Comparison of ENCODE assay signal across 18 cellular contexts in genomic region chr21:32813265-32813903, GRCh38. TPM values are rescaled to one million over a fixed set of nuclear protein-coding genes. Genes with fewer than 3 reads are reported as not detected.
DNase-seq lines count a peak whose midpoint lies in the region; ATAC-seq and TF ChIP-seq lines count a peak whose summit lies in the region.
"Had no signal": no experiment of that assay in that cellular context is flagged by ENCODE, and none has a peak within 500 bp of the region (broad histone marks: within the 10 kb centered on the region; RNA-seq: fewer than 3 reads in every experiment).

No MANE protein-coding gene starts in this region.

- peaks cover 4% of the 10 kb centered on the region for H3K27me3 Mint-ChIP-seq in nephron progenitor cell (ENCODE audit: low read depth, poor library complexity)
- H3K27me3 Mint-ChIP-seq in activated T-cell treated with anti-CD3 and anti-CD28 coated beads, Interleukin-2, amount 50 U/mL, for 4 hours (ENCODE audit: low read depth), result no peaks in the 10 kb centered on the region
- H3K27me3 Mint-ChIP-seq: dendritic cell treated with granulocyte-macrophage colony-stimulating factor and Interleukin-4, amounts not matched to agents 40 ng/mL and 50 ng/mL, for 4 days had no signal

- no peak overlapping the region for H3K9ac ChIP-seq in endocrine pancreas (ENCODE audit: control insufficient read depth, insufficient read depth, low read length)

- H3K36me3 ChIP-seq in endocrine pancreas (ENCODE audit: control insufficient read depth, insufficient read depth, low read length), result no peaks in the 10 kb centered on the region
- no peaks in the 10 kb centered on the region for H3K36me3 ChIP-seq in effector memory CD4-positive, alpha-beta T cell (ENCODE audit: control insufficient read depth, insufficient read depth, low read length)
- H3K36me3 ChIP-seq: heart right ventricle, Peyer's patch, right lobe of liver, suprapubic skin, WERI-Rb-1 had no signal

- H3K27ac Mint-ChIP-seq in nephron progenitor cell, result no peak overlapping the region
- H3K27ac Mint-ChIP-seq: dendritic cell treated with granulocyte-macrophage colony-stimulating factor and Interleukin-4, amounts not matched to agents 40 ng/mL and 50 ng/mL, for 4 days; naive B cell had no signal

- H3K4me3 Mint-ChIP-seq in nephron progenitor cell, result no peak overlapping the region
- no peak overlapping the region for H3K4me3 Mint-ChIP-seq in activated T-cell treated with anti-CD3 and anti-CD28 coated beads, Interleukin-2, amount 50 U/mL, for 4 hours
- H3K4me3 Mint-ChIP-seq: dendritic cell treated with granulocyte-macrophage colony-stimulating factor and Interleukin-4, amounts not matched to agents 40 ng/mL and 50 ng/mL, for 4 days; naive B cell had no signal

- H3K4me1 ChIP-seq in endocrine pancreas (ENCODE audit: control insufficient read depth, insufficient read depth, low read length), result no peaks in the 10 kb centered on the region
- H3K4me1 ChIP-seq in effector memory CD4-positive, alpha-beta T cell (ENCODE audit: control insufficient read depth, insufficient read depth, low read length, poor library complexity, severe bottlenecking), result no peaks in the 10 kb centered on the region
- H3K4me1 ChIP-seq: right lobe of liver, suprapubic skin had no signal

- in situ Hi-C loops in KBM-7 (cut with MboI; ENCODE audit: low pct_unique_long_range_greater_than_20kb, low sequenced_read_pairs), result no loop called here

- ATAC-seq in activated T-cell treated with anti-CD3 and anti-CD28 coated beads, Interleukin-2, amount 50 U/mL, for 4 hours, result no peak

- H3K4me1 Mint-ChIP-seq in nephron progenitor cell, result peaks cover 13% of the 10 kb centered on the region
- no peaks in the 10 kb centered on the region for H3K4me1 Mint-ChIP-seq in activated T-cell treated with anti-CD3 and anti-CD28 coated beads, Interleukin-2, amount 50 U/mL, for 4 hours (ENCODE audit: low read depth)

- no peaks in the 10 kb centered on the region for H3K36me3 Mint-ChIP-seq in nephron progenitor cell (ENCODE audit: low read depth)
- no peaks in the 10 kb centered on the region for H3K36me3 Mint-ChIP-seq in activated T-cell treated with anti-CD3 and anti-CD28 coated beads, Interleukin-2, amount 50 U/mL, for 4 hours (ENCODE audit: insufficient read depth)
- H3K36me3 Mint-ChIP-seq: naive B cell had no signal

- H3K4me3 ChIP-seq in GM12865 (ENCODE audit: low read depth, low read length) (no peak overlapping the region), endocrine pancreas (ENCODE audit: control insufficient read depth, insufficient read depth, low read length) (peak overlapping the region; percentile 58)
- no peak overlapping the region for H3K4me3 ChIP-seq in effector memory CD4-positive, alpha-beta T cell (ENCODE audit: insufficient read depth, low read depth, low read length, poor library complexity, severe bottlenecking)
- H3K4me3 ChIP-seq: heart right ventricle, Peyer's patch, right lobe of liver, suprapubic skin had no signal

- no peaks in the 10 kb centered on the region for H3K9me3 ChIP-seq in endocrine pancreas (ENCODE audit: control insufficient read depth, low read length)
- no peaks in the 10 kb centered on the region for H3K9me3 ChIP-seq in effector memory CD4-positive, alpha-beta T cell (ENCODE audit: control insufficient read depth, low read length)
- H3K9me3 ChIP-seq: Peyer's patch, right lobe of liver, suprapubic skin had no signal

- no peak overlapping the region for H3K27ac ChIP-seq in effector memory CD4-positive, alpha-beta T cell (ENCODE audit: insufficient read depth, low read length, poor library complexity, severe bottlenecking)
- H3K27ac ChIP-seq: heart right ventricle, Peyer's patch, right lobe of liver, suprapubic skin, WERI-Rb-1 had no signal

- H3K9me3 Mint-ChIP-seq in nephron progenitor cell, result peaks cover 5% of the 10 kb centered on the region
- H3K9me3 Mint-ChIP-seq in activated T-cell treated with anti-CD3 and anti-CD28 coated beads, Interleukin-2, amount 50 U/mL, for 4 hours, result peaks cover 6% of the 10 kb centered on the region
- H3K9me3 Mint-ChIP-seq: dendritic cell treated with granulocyte-macrophage colony-stimulating factor and Interleukin-4, amounts not matched to agents 40 ng/mL and 50 ng/mL, for 4 days had no signal

- peak; percentile 44 for DNase-seq in GM12865 (ENCODE audit: low read depth)
- DNase-seq in KBM-7, result peak; percentile 32
- peak; percentile 39 for DNase-seq in nephron progenitor cell
- DNase-seq in stimulated activated CD4-positive, alpha-beta T cell treated with anti-CD3 and anti-CD28 coated beads, Interleukin-2, amount 100 ng/mL, for 48 hours, result no peak
- DNase-seq in activated T-cell treated with anti-CD3 and anti-CD28 coated beads, Interleukin-2, amount 50 U/mL, for 4 hours, result no peak
- DNase-seq in effector memory CD4-positive, alpha-beta T cell, result no peak
- no peak for DNase-seq in putamen (ENCODE audit: low spot score)
- DNase-seq: activated gamma-delta T cell, heart right ventricle, naive B cell, NCI-H1930, NCI-H524 treated with DMSO at 0.1 percent for 48 hours, Peyer's patch, right lobe of liver, WERI-Rb-1 had no signal

- no peak for TF ChIP-seq CTCF in GM12865 (IDR thresholded peaks at IDR 0.05; ENCODE audit: insufficient read depth, low read depth, low read length, missing control alignments)
- no peak for TF ChIP-seq CTCF in nephron progenitor cell (IDR thresholded peaks at IDR 0.05)

- no peaks in the 10 kb centered on the region for H3K27me3 ChIP-seq in endocrine pancreas (ENCODE audit: control insufficient read depth, insufficient read depth, low read length)
- no peaks in the 10 kb centered on the region for H3K27me3 ChIP-seq in effector memory CD4-positive, alpha-beta T cell (replicated peaks; ENCODE audit: control insufficient read depth, insufficient read depth, low read length, poor library complexity, severe bottlenecking)
- H3K27me3 ChIP-seq: heart right ventricle, Peyer's patch, right lobe of liver, suprapubic skin had no signal

RNA-seq across cellular contexts. Expression of gene PAXBP1, which starts 41.8 kb away (rescaled TPM):
- 10 to 100 TPM; 54.9 to 61.4 (median 58.3) TPM for total RNA-seq in activated T-cell treated with anti-CD3 and anti-CD28 coated beads, Interleukin-2, amount 50 U/mL, for 4 hours

Comparison
In these comparisons a context has a peak if more than half of its experiments do, and no peak if none do; other contexts are left out.
1. DNase-seq: peak in GM12865 (single experiment), KBM-7 (single experiment) and nephron progenitor cell (single experiment); none in stimulated activated CD4-positive, alpha-beta T cell treated with anti-CD3 and anti-CD28 coated beads, Interleukin-2, amount 100 ng/mL, for 48 hours (0 of 2), activated T-cell treated with anti-CD3 and anti-CD28 coated beads, Interleukin-2, amount 50 U/mL, for 4 hours (single experiment), effector memory CD4-positive, alpha-beta T cell (0 of 3) and putamen (single experiment).